9 cellular contexts compared by ENCODE assay signal in the genomic region with DNA sequence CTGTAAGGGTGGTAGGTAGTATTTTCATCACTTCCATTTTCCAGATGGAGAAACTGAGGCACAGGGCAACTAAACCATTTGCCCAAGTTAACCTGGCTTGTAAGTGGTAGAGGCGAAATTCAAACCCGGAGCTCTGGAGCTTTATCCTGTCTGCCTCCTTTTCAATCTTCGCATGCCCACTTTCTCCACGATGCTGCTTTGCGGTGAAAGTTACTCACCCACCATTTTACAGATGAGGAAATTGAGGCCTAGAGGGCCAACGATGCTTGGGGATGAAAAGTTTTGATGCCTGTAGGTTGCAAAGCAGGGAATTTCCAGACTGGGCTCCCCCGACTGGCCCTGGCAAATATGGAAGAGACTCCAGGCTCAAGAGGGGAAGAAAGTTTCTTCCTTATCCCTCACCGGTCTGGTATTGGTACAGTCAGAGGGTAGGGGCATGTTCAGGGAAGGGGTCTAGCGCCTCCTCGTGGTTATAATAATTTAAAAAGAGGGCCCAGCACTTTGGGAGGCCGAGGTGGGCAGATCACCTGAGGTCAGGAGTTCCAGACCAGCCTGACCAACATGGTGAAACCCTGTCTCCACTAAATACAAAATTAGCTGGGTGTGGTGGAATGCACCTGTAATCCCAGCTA. TPM values are rescaled to one million over a fixed set of nuclear protein-coding genes. Genes with fewer than 3 reads are reported as not detected.
A peak's percentile ranks its signal among the peaks of the same experiment; 100 is the strongest.
DNase-seq lines count a peak whose midpoint lies in the region; FAIRE-seq and TF ChIP-seq lines count a peak whose summit lies in the region.
"Had no signal": no experiment of that assay in that cellular context is flagged by ENCODE, and none has a peak within 500 bp of the region (broad histone marks: within the 10 kb centered on the region; RNA-seq: fewer than 3 reads in every experiment).

No MANE protein-coding gene starts in this region.

- peaks cover 10% of the 10 kb centered on the region for H3K79me1 ChIP-seq in H1 (ENCODE audit: low read depth, low read length)

- H3K9me3 ChIP-seq in H1 (ENCODE audit: insufficient read depth in 2 of 2, low read depth in 1 of 2, low read length in 1 of 2) (no peaks in the 10 kb centered on the region), testis (no peaks in the 10 kb centered on the region)

- H2AFZ ChIP-seq in H1 (ENCODE audit: low read length) = no peak overlapping the region

- H4K5ac ChIP-seq in H1 (ENCODE audit: insufficient read length, low read depth, low read length) = no peak overlapping the region

- no peaks in the 10 kb centered on the region for H3K9me3 Mint-ChIP-seq in activated CD4-positive, alpha-beta T cell treated with anti-CD3 and anti-CD28 coated beads, Interleukin-2, amount 10 ng/mL, durations not matched to agents 7 days and 5 days

- H3K79me2 ChIP-seq in H1 (ENCODE audit: control insufficient read depth in 1 of 2, insufficient read depth in 2 of 2, low read length in 2 of 2) = peaks cover 0 to 6% of the 10 kb centered on the region in 2 experiments; a peak in 2 of 4 replicates

- H2BK20ac ChIP-seq in H1 (ENCODE audit: low read length) = no peak overlapping the region

- H3K27me3 ChIP-seq in H1 (replicated peaks in 1 of 4; ENCODE audit: control insufficient read depth in 3 of 4, extremely low read depth in 1 of 4, insufficient read depth in 3 of 4, low read length in 3 of 4) (no peaks in the 10 kb centered on the region), testis (no peaks in the 10 kb centered on the region)

- POLR2A ChIA-PET in activated CD4-positive, alpha-beta T cell treated with anti-CD3 and anti-CD28 coated beads, Interleukin-2, amount 10 ng/mL, durations not matched to agents 7 days and 5 days (lab: Charles Lee) = no interaction called here
- POLR2A ChIA-PET in H1 (lab: Charles Lee; ENCODE audit: partially characterized antibody) = interaction anchor here (1.2 to 4.5 kb wide), 4 partner anchors 9 to 54 kb away, joined by 3 to 32 read pairs (median 4); partner anchors contain the start of gene GPR108

- no peak for DNase-seq in activated CD4-positive, alpha-beta T cell treated with anti-CD3 and anti-CD28 coated beads, Interleukin-2, amount 10 ng/mL, durations not matched to agents 7 days and 5 days
- DNase-seq in activated CD4-positive, alpha-beta T cell treated with anti-CD3 and anti-CD28 coated beads, Interleukin-2, amount 50 U/mL, for 4 hours = no peak
- DNase-seq in NCI-H82 treated with DMSO at 0.1 percent for 48 hours (lab: John Stamatoyannopoulos, UW; ENCODE audit: unreplicated experiment) (peak; percentile 5), H1 (ENCODE audit: low read depth in 1 of 2, low spot score in 2 of 2) (peak in 1 of 2 experiments; percentile 56), retinal pigment epithelial cell (ENCODE audit: low read depth) (no peak), NCI-H1694 treated with DMSO at 0.1 percent for 48 hours (lab: John Stamatoyannopoulos, UW) (no peak), nucleus accumbens (lab: John Stamatoyannopoulos, UW) (no peak), testis (no peak)
- DNase-seq: T-helper 9 cell had no signal

- 70% methylated on average over 11 of the region's 11 CpGs; no CpG with 5 or more reads in 1 of the 2 experiments for WGBS in H1 (ENCODE audit: extremely low coverage in 1 of 2, insufficient coverage in 1 of 2, insufficient read length in 1 of 2, insufficient replicate concordance in 2 of 2, low coverage in 1 of 2, low lambda C conversion rate in 2 of 2, missing lambda C conversion rate in 1 of 2), 2 experiments
- WGBS in testis, 2 donors = 66 to 67% methylated on average over 11 of the region's 11 CpGs

- H3K36me3 ChIP-seq in H1 (ENCODE audit: control insufficient read depth in 2 of 4, insufficient read depth in 4 of 4, low read length in 3 of 4) = no peaks in the 10 kb centered on the region
- no peaks in the 10 kb centered on the region for H3K36me3 ChIP-seq in testis (ENCODE audit: low read depth, missing control alignments)

- no peak overlapping the region for H2BK5ac ChIP-seq in H1 (ENCODE audit: low read depth, low read length)

- no peak overlapping the region for H3K4me3 Mint-ChIP-seq in activated CD4-positive, alpha-beta T cell treated with anti-CD3 and anti-CD28 coated beads, Interleukin-2, amount 10 ng/mL, durations not matched to agents 7 days and 5 days

- H3K27ac Mint-ChIP-seq in activated CD4-positive, alpha-beta T cell treated with anti-CD3 and anti-CD28 coated beads, Interleukin-2, amount 10 ng/mL, durations not matched to agents 7 days and 5 days = peak overlapping the region; percentile 68

- H3K18ac ChIP-seq in H1 (ENCODE audit: extremely low read depth, low read length) = no peak overlapping the region

- H3K4me1 Mint-ChIP-seq in activated CD4-positive, alpha-beta T cell treated with anti-CD3 and anti-CD28 coated beads, Interleukin-2, amount 10 ng/mL, durations not matched to agents 7 days and 5 days = peaks cover 65% of the 10 kb centered on the region

- H3K23ac ChIP-seq in H1 (ENCODE audit: insufficient read length) = no peak overlapping the region

- peaks cover 10% of the 10 kb centered on the region for H3K36me3 Mint-ChIP-seq in activated CD4-positive, alpha-beta T cell treated with anti-CD3 and anti-CD28 coated beads, Interleukin-2, amount 10 ng/mL, durations not matched to agents 7 days and 5 days (ENCODE audit: low read depth)

- no peak overlapping the region for H2BK120ac ChIP-seq in H1 (replicated peaks; ENCODE audit: low read depth, low read length)

- peaks cover 15% of the 10 kb centered on the region for H3K23me2 ChIP-seq in H1 (ENCODE audit: low read depth, low read length)

- no peak overlapping the region for H2BK12ac ChIP-seq in H1 (ENCODE audit: low read depth, low read length)

- no peak overlapping the region for H2AK5ac ChIP-seq in H1 (ENCODE audit: low read depth, low read length)

- H3K9ac ChIP-seq in H1 (replicated peaks in 1 of 4; ENCODE audit: extremely low read depth in 1 of 4, low read depth in 3 of 4, low read length in 3 of 4) = no peak overlapping the region

- peak; percentile 17 to 61 (median 53) for TF ChIP-seq CTCF in H1 (IDR thresholded peaks at IDR 0.05; ENCODE audit: control extremely low read depth in 1 of 3, insufficient read depth in 1 of 3, low read depth in 1 of 3, low read length in 3 of 3)
- TF ChIP-seq CTCF in retinal pigment epithelial cell (conservative IDR thresholded peaks at IDR 0.05; ENCODE audit: low read depth, low read length) = peak; percentile 36
- peak in 1 of 3 experiments; percentile 33 for TF ChIP-seq CTCF in testis (IDR thresholded peaks at IDR 0.05)

- peak; percentile 67 to 74 for TF ChIP-seq RAD21 in H1 (IDR thresholded peaks at IDR 0.05 in 1 of 2, conservative IDR thresholded peaks at IDR 0.05 in 1 of 2; ENCODE audit: low read depth in 2 of 2, low read length in 2 of 2)

- H4K8ac ChIP-seq in H1 (ENCODE audit: extremely low read depth, insufficient read depth, low read length) = no peak overlapping the region

- CTCF ChIA-PET in activated CD4-positive, alpha-beta T cell treated with anti-CD3 and anti-CD28 coated beads, Interleukin-2, amount 10 ng/mL, durations not matched to agents 7 days and 5 days (lab: Charles Lee) = interaction anchor here (1.1 to 4.3 kb wide), 5 partner anchors 10 to 94 kb away, joined by 3 to 13 read pairs (median 4); no protein-coding TSS in a partner anchor
- CTCF ChIA-PET in H1 (lab: Charles Lee; ENCODE audit: partially characterized antibody) = interaction anchor here (0.6 to 4.4 kb wide), 29 partner anchors 9 to 643 kb away, joined by 3 to 31 read pairs (median 3); partner anchors contain the start of genes DENND1C, GPR108 and TNFSF9

- TF ChIP-seq POLR2A in H1 (IDR thresholded peaks at IDR 0.05; ENCODE audit: control extremely low read depth in 1 of 2, low read depth in 2 of 2, low read length in 2 of 2) = no peak
- TF ChIP-seq POLR2A in testis (IDR thresholded peaks at IDR 0.05) = no peak

- no peak overlapping the region for H3K4ac ChIP-seq in H1 (replicated peaks; ENCODE audit: insufficient read length, low read depth, low read length)

- H3K56ac ChIP-seq in H1 (replicated peaks; ENCODE audit: insufficient read length, low read depth, low read length) = no peak overlapping the region

- no peak overlapping the region for H4K91ac ChIP-seq in H1 (replicated peaks; ENCODE audit: insufficient read length, low read length)

- TF ChIP-seq EP300 in H1 (IDR thresholded peaks at IDR 0.05; ENCODE audit: borderline replicate concordance in 1 of 2, low read depth in 2 of 2, low read length in 2 of 2) = no peak

- H3K4me3 ChIP-seq in H1 (ENCODE audit: extremely low read depth in 1 of 4, insufficient read depth in 2 of 4, low read depth in 3 of 4, low read length in 4 of 4) = no peak overlapping the region
- H3K4me3 ChIP-seq in retinal pigment epithelial cell (ENCODE audit: low read length) = no peak overlapping the region
- H3K4me3 ChIP-seq in testis = no peak overlapping the region

- H3K4me1 ChIP-seq in H1 (replicated peaks in 1 of 4; ENCODE audit: control insufficient read depth in 3 of 4, insufficient read depth in 4 of 4, low read length in 3 of 4) (peaks cover 3 to 13% (median 8%) of the 10 kb centered on the region in 4 experiments), testis (no peaks in the 10 kb centered on the region)

- H2BK15ac ChIP-seq in H1 (ENCODE audit: low read length) = no peak overlapping the region

- H3K27me3 Mint-ChIP-seq in activated CD4-positive, alpha-beta T cell treated with anti-CD3 and anti-CD28 coated beads, Interleukin-2, amount 10 ng/mL, durations not matched to agents 7 days and 5 days = no peaks in the 10 kb centered on the region

- H4K20me1 ChIP-seq in H1 (replicated peaks in 1 of 2; ENCODE audit: control insufficient read depth in 1 of 2, insufficient read depth in 2 of 2, low read length in 2 of 2) = no peaks in the 10 kb centered on the region

- intact Hi-C loops in testis (cut with DNase I; ENCODE audit: low total_unique reads) = no loop called here

- H3K4me2 ChIP-seq in H1 (ENCODE audit: insufficient read depth in 1 of 2, low read depth in 2 of 2, low read length in 2 of 2) = no peak overlapping the region

- FAIRE-seq in H1 (lab: Jason Lieb, UNC) = no peak

- H3K27ac ChIP-seq in H1 (ENCODE audit: low read depth, low read length) (no peak overlapping the region), testis (no peak overlapping the region)

- no peak overlapping the region for H3K14ac ChIP-seq in H1 (ENCODE audit: insufficient read length)

RNA-seq across cellular contexts. Expression of gene SH2D3A, which starts 1.9 kb away (rescaled TPM):
- total RNA-seq in activated CD4-positive, alpha-beta T cell treated with anti-CD3 and anti-CD28 coated beads, Interleukin-2, amount 10 ng/mL, durations not matched to agents 7 days and 5 days = 10 to 100 TPM; 31.5 to 35.2 TPM
- 20.0 and 22.1 TPM in 2 replicates for total RNA-seq in H1 (2021; fragmentation: NEBNext Ultra II Directional; extraction: Animal tissue kit (Norgen Biotek cat#: 25700))
- polyA plus RNA-seq in H1 (2011; rRNA removed) (14.5 and 22.8 TPM in 2 replicates), testis (ENCODE audit: insufficient read depth, low read depth, low replicate concordance) (12.8 TPM)
- 18.8 TPM for polyA plus RNA-seq in H1 (2011; cell fraction: cytosol; rRNA removed)
- polyA plus RNA-seq in H1 (2011; cell fraction: nucleus; rRNA removed) = 34.1 TPM
- polyA plus RNA-seq in H1 (2012, experiment 1 of 2) = 12.6 to 18.8 TPM (median 17.6 TPM) in 4 replicates
- polyA plus RNA-seq in H1 (2012, experiment 2 of 2) = 15.0 TPM
- polyA plus RNA-seq in H1 (2013, experiment 1 of 2) = 32.0 TPM
- polyA plus RNA-seq in H1 (2013, experiment 2 of 2) = 29.0 TPM
- 6.1 and 7.2 TPM in 2 replicates for polyA minus RNA-seq in H1 (2011; rRNA and poly(A)+ RNA removed)
- polyA minus RNA-seq in H1 (2011; cell fraction: cytosol; rRNA and poly(A)+ RNA removed) = 9.0 TPM
- polyA minus RNA-seq in H1 (2011; cell fraction: nucleus; rRNA and poly(A)+ RNA removed) = 11.2 TPM
- total RNA-seq in testis = 1 to 10 TPM; 7.4 to 7.5 TPM

RNA-seq across cellular contexts. Expression of gene VAV1, which starts 3.4 kb away (rescaled TPM):
- 100 to 1,000 TPM; 123 to 132 TPM for total RNA-seq in activated CD4-positive, alpha-beta T cell treated with anti-CD3 and anti-CD28 coated beads, Interleukin-2, amount 10 ng/mL, durations not matched to agents 7 days and 5 days
- 0.21 and 0.22 TPM in 2 replicates for total RNA-seq in H1 (2021; fragmentation: NEBNext Ultra II Directional; extraction: Animal tissue kit (Norgen Biotek cat#: 25700))
- 0.21 and 0.46 TPM in 2 replicates for polyA plus RNA-seq in H1 (2011; rRNA removed)
- polyA plus RNA-seq in H1 (2011; cell fraction: cytosol; rRNA removed) = 0.31 TPM
- polyA plus RNA-seq in H1 (2011; cell fraction: nucleus; rRNA removed) = 0.61 TPM
- 0.56 to 0.67 TPM (median 0.58 TPM) in 3 of 4 replicates, not detected in the other for polyA plus RNA-seq in H1 (2012, experiment 1 of 2)
- 0.18 TPM for polyA plus RNA-seq in H1 (2012, experiment 2 of 2)
- 3.1 TPM for polyA plus RNA-seq in H1 (2013, experiment 1 of 2)
- 2.7 TPM for polyA plus RNA-seq in H1 (2013, experiment 2 of 2)
- 0.47 and 1.2 TPM in 2 replicates for polyA minus RNA-seq in H1 (2011; rRNA and poly(A)+ RNA removed)
- polyA minus RNA-seq in H1 (2011; cell fraction: cytosol; rRNA and poly(A)+ RNA removed) = 1.6 TPM
- polyA minus RNA-seq in H1 (2011; cell fraction: nucleus; rRNA and poly(A)+ RNA removed) = not detected
- 1 to 10 TPM; 1.1 to 4.5 TPM for total RNA-seq in testis
- 8.9 TPM for polyA plus RNA-seq in testis (ENCODE audit: insufficient read depth, low read depth, low replicate concordance)

RNA-seq across cellular contexts. Expression of gene TRIP10, which starts 29.6 kb away (rescaled TPM):
- total RNA-seq in activated CD4-positive, alpha-beta T cell treated with anti-CD3 and anti-CD28 coated beads, Interleukin-2, amount 10 ng/mL, durations not matched to agents 7 days and 5 days = 10 to 100 TPM; 11.1 to 11.2 TPM
- total RNA-seq in H1 (2021; fragmentation: NEBNext Ultra II Directional; extraction: Animal tissue kit (Norgen Biotek cat#: 25700)) = 69.3 and 69.5 TPM in 2 replicates
- 27.8 and 38.0 TPM in 2 replicates for polyA plus RNA-seq in H1 (2011; rRNA removed)
- polyA plus RNA-seq in H1 (2011; cell fraction: cytosol; rRNA removed) = 46.0 TPM
- 69.9 TPM for polyA plus RNA-seq in H1 (2011; cell fraction: nucleus; rRNA removed)
- polyA plus RNA-seq in H1 (2012, experiment 1 of 2) = 66.1 to 83.1 TPM (median 77.4 TPM) in 4 replicates
- 58.7 TPM for polyA plus RNA-seq in H1 (2012, experiment 2 of 2)
- 63.3 TPM for polyA plus RNA-seq in H1 (2013, experiment 1 of 2)
- 64.1 TPM for polyA plus RNA-seq in H1 (2013, experiment 2 of 2)
- 23.1 and 26.9 TPM in 2 replicates for polyA minus RNA-seq in H1 (2011; rRNA and poly(A)+ RNA removed)
- polyA minus RNA-seq in H1 (2011; cell fraction: cytosol; rRNA and poly(A)+ RNA removed) = 28.1 TPM
- 24.9 TPM for polyA minus RNA-seq in H1 (2011; cell fraction: nucleus; rRNA and poly(A)+ RNA removed)
- total RNA-seq in testis = 10 to 100 TPM; 60.4 to 62.7 TPM
- 65.8 TPM for polyA plus RNA-seq in testis (ENCODE audit: insufficient read depth, low read depth, low replicate concordance)

RNA-seq across cellular contexts. Expression of gene GPR108, which starts 31.7 kb away (rescaled TPM):
- 10 to 100 TPM; 64.6 TPM for total RNA-seq in activated CD4-positive, alpha-beta T cell treated with anti-CD3 and anti-CD28 coated beads, Interleukin-2, amount 10 ng/mL, durations not matched to agents 7 days and 5 days
- 34.9 and 35.3 TPM in 2 replicates for total RNA-seq in H1 (2021; fragmentation: NEBNext Ultra II Directional; extraction: Animal tissue kit (Norgen Biotek cat#: 25700))
- 46.0 and 63.9 TPM in 2 replicates for polyA plus RNA-seq in H1 (2011; rRNA removed)
- polyA plus RNA-seq in H1 (2011; cell fraction: cytosol; rRNA removed) = 52.1 TPM
- 160 TPM for polyA plus RNA-seq in H1 (2011; cell fraction: nucleus; rRNA removed)
- 35.3 to 46.7 TPM (median 38.7 TPM) in 4 replicates for polyA plus RNA-seq in H1 (2012, experiment 1 of 2)
- polyA plus RNA-seq in H1 (2012, experiment 2 of 2) = 36.3 TPM
- polyA plus RNA-seq in H1 (2013, experiment 1 of 2) = 47.8 TPM
- polyA plus RNA-seq in H1 (2013, experiment 2 of 2) = 49.9 TPM
- 30.4 and 47.5 TPM in 2 replicates for polyA minus RNA-seq in H1 (2011; rRNA and poly(A)+ RNA removed)
- polyA minus RNA-seq in H1 (2011; cell fraction: cytosol; rRNA and poly(A)+ RNA removed) = 15.0 TPM
- polyA minus RNA-seq in H1 (2011; cell fraction: nucleus; rRNA and poly(A)+ RNA removed) = 23.3 TPM
- 10 to 100 TPM; 61.8 to 87.1 TPM for total RNA-seq in testis
- polyA plus RNA-seq in testis (ENCODE audit: insufficient read depth, low read depth, low replicate concordance) = 105 TPM

RNA-seq across cellular contexts. Expression of gene C3, which starts 48.7 kb away (rescaled TPM):
- not detected for total RNA-seq in activated CD4-positive, alpha-beta T cell treated with anti-CD3 and anti-CD28 coated beads, Interleukin-2, amount 10 ng/mL, durations not matched to agents 7 days and 5 days
- total RNA-seq in H1 (2021; fragmentation: NEBNext Ultra II Directional; extraction: Animal tissue kit (Norgen Biotek cat#: 25700)) = 4.2 and 6.4 TPM in 2 replicates
- polyA plus RNA-seq in H1 (2011; rRNA removed) (12.8 and 16.6 TPM in 2 replicates), testis (ENCODE audit: insufficient read depth, low read depth, low replicate concordance) (500 TPM)
- polyA plus RNA-seq in H1 (2011; cell fraction: cytosol; rRNA removed) = 16.0 TPM
- 34.2 TPM for polyA plus RNA-seq in H1 (2011; cell fraction: nucleus; rRNA removed)
- 11.3 to 16.8 TPM (median 13.0 TPM) in 4 replicates for polyA plus RNA-seq in H1 (2012, experiment 1 of 2)
- polyA plus RNA-seq in H1 (2012, experiment 2 of 2) = 13.6 TPM
- 22.5 TPM for polyA plus RNA-seq in H1 (2013, experiment 1 of 2)
- polyA plus RNA-seq in H1 (2013, experiment 2 of 2) = 24.4 TPM
- 16.2 and 28.8 TPM in 2 replicates for polyA minus RNA-seq in H1 (2011; rRNA and poly(A)+ RNA removed)
- polyA minus RNA-seq in H1 (2011; cell fraction: cytosol; rRNA and poly(A)+ RNA removed) = 31.9 TPM
- polyA minus RNA-seq in H1 (2011; cell fraction: nucleus; rRNA and poly(A)+ RNA removed) = 33.2 TPM
- total RNA-seq in testis = 100 to 1,000 TPM in 1 of 2 donors, 10 to 100 TPM in 1; 49.5 to 131 TPM

Comparison
In these comparisons a context has a peak if more than half of its experiments do, and no peak if none do; other contexts are left out.
1. RNA of gene VAV1, which starts 3.4 kb away (total RNA-seq): 123 to 132 TPM in activated CD4-positive, alpha-beta T cell treated with anti-CD3 and anti-CD28 coated beads, Interleukin-2, amount 10 ng/mL, durations not matched to agents 7 days and 5 days; 1.1 to 4.5 TPM in testis and 0.21 to 0.22 TPM in H1; every median in the first group is over 10 times any median in the second.